ENCODE assay signal across 37 cellular contexts in the genomic region with DNA sequence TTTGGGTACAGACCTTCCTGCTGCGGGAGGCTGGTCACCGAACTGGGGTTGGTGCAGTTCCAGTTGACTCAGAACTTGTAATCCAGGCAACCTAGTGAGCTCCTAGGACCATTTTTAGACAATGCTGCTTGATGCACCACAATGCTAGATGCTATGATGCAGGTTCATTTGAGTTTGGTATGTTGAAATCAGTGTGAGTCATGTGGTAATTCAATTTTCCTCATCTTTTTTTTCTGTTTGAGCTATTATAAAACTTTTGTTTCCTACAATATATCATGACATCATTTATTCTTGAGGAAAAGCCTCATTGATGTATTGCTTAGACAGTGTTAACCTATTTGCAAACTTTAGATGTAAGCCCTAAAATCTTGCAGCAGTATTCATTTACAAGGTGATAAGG. TPM values are rescaled to one million over a fixed set of nuclear protein-coding genes. Genes with fewer than 3 reads are reported as not detected.
DNase-seq lines count a peak whose midpoint lies in the region; ATAC-seq, FAIRE-seq and TF ChIP-seq lines count a peak whose summit lies in the region.
"Had no signal": no experiment of that assay in that cellular context is flagged by ENCODE, and none has a peak within 500 bp of the region (broad histone marks: within the 10 kb centered on the region; RNA-seq: fewer than 3 reads in every experiment).

No MANE protein-coding gene starts in this region.

- H2AFZ ChIP-seq in mammary epithelial cell (ENCODE audit: low read depth, low read length), result no peak overlapping the region
- no peak overlapping the region for H2AFZ ChIP-seq in IMR-90 (replicated peaks; ENCODE audit: low read length, poor library complexity)
- H2AFZ ChIP-seq in osteoblast (ENCODE audit: low read length), result no peak overlapping the region
- H2AFZ ChIP-seq: hepatocyte had no signal

- no peaks in the 10 kb centered on the region for H3K27me3 ChIP-seq in mammary epithelial cell (ENCODE audit: insufficient read depth, low read length)
- H3K27me3 ChIP-seq in IMR-90 (ENCODE audit: control insufficient read depth, insufficient read depth, low read length), result peaks cover 4% of the 10 kb centered on the region; the same call in 1 of the 2 replicates
- H3K27me3 ChIP-seq in bronchial epithelial cell (ENCODE audit: control insufficient read depth, insufficient read depth, low read length), result peaks cover 2% of the 10 kb centered on the region
- H3K27me3 ChIP-seq in osteoblast (ENCODE audit: insufficient read depth, low read length), result peaks cover 15% of the 10 kb centered on the region
- H3K27me3 ChIP-seq: BLaER1 treated with 17β-estradiol and CSF1 and Interleukin-3, amounts not matched to agents 10 nM and 100 nM; hepatocyte; right atrium auricular region had no signal

- no peaks in the 10 kb centered on the region for H3K9me3 Mint-ChIP-seq in MCF 10A (ENCODE audit: unreplicated experiment)
- H3K9me3 Mint-ChIP-seq: activated T-helper 1 cell treated with anti-CD3 and anti-CD28 coated beads, Interleukin-12 subunit alpha, Interleukin-12 subunit beta, Interleukin-2, Interleukin-4 antibody, amounts not matched to agents 30 ng/mL and 10 ng/mL and 1 ng/mL, durations not matched to agents 14 hours and 24 hours and 36 hours; naive thymus-derived CD4-positive, alpha-beta T cell had no signal

- no peak for TF ChIP-seq RAD21 in IMR-90 (IDR thresholded peaks at IDR 0.05; ENCODE audit: low read length)

- no peak overlapping the region for H4K8ac ChIP-seq in IMR-90 (ENCODE audit: low read depth in 2 of 2, low read length in 2 of 2)

- H2AK9ac ChIP-seq in IMR-90 (replicated peaks; ENCODE audit: low read depth, low read length, poor library complexity), result no peak overlapping the region

- POLR2A ChIA-PET in MCF 10A (lab: Yijun Ruan, JAX) (interaction anchor here (0.9 to 1.2 kb wide), 2 partner anchors 42 to 348 kb away, joined by 3 to 4 read pairs; no protein-coding TSS in a partner anchor), IMR-90 (lab: Charles Lee; ENCODE audit: unreplicated experiment) (no interaction called here)

- H4K5ac ChIP-seq in IMR-90 (ENCODE audit: low read depth, low read length), result no peak overlapping the region

- peaks cover 53% of the 10 kb centered on the region for H3K27me3 Mint-ChIP-seq in MCF 10A (ENCODE audit: insufficient read depth, unreplicated experiment)

- no peaks in the 10 kb centered on the region for H3K36me3 Mint-ChIP-seq in MCF 10A (ENCODE audit: insufficient read depth, unreplicated experiment)
- H3K36me3 Mint-ChIP-seq: activated CD8-positive, alpha-beta memory T cell treated with anti-CD3 and anti-CD28 coated beads, Interleukin-2, amount 10 ng/mL, durations not matched to agents 7 days and 5 days; mesothelial cell of epicardium had no signal

- BruUV-seq in mammary epithelial cell (replicated peaks; lab: Mats Ljungman, UMichigan) (no TSS peak), MCF 10A (replicated peaks; lab: Mats Ljungman, UMichigan) (no TSS peak), IMR-90 (replicated peaks; lab: Mats Ljungman, UMichigan) (no TSS peak)

- dilution Hi-C loops in mammary epithelial cell (cut with HindIII; ENCODE audit: low sequenced_read_pairs), result no loop called here
- dilution Hi-C loops in IMR-90 (cut with HindIII; ENCODE audit: low sequenced_read_pairs, unreplicated experiment), result no loop called here

- H4K91ac ChIP-seq in IMR-90 (ENCODE audit: insufficient read depth, low read depth, low read length), result no peak overlapping the region

- no peak overlapping the region for H2BK5ac ChIP-seq in IMR-90 (ENCODE audit: low read depth, low read length, poor library complexity, severe bottlenecking)

- H3K27ac ChIP-seq in mammary epithelial cell (ENCODE audit: insufficient read depth, low read depth, low read length), result no peak overlapping the region
- no peak overlapping the region for H3K27ac ChIP-seq in IMR-90 (ENCODE audit: insufficient read depth, low read length)
- H3K27ac ChIP-seq in osteoblast (ENCODE audit: low read depth, low read length), result no peak overlapping the region
- H3K27ac ChIP-seq: BLaER1 treated with 17β-estradiol and CSF1 and Interleukin-3, amounts not matched to agents 10 nM and 100 nM; hepatocyte; HL-60; right atrium auricular region; tibial artery had no signal

- no peaks in the 10 kb centered on the region for H3K79me2 ChIP-seq in mammary epithelial cell (ENCODE audit: insufficient read depth, low read length)
- no peaks in the 10 kb centered on the region for H3K79me2 ChIP-seq in osteoblast (ENCODE audit: insufficient read depth, low read length)
- H3K79me2 ChIP-seq: hepatocyte had no signal

- DNase-seq in mammary epithelial cell (peak; percentile 20), MCF 10A (ENCODE audit: unreplicated experiment) (no peak), IMR-90 (peak; percentile 16), bronchial epithelial cell (ENCODE audit: low read depth) (peak; percentile 60), osteoblast (ENCODE audit: insufficient read length, low spot score, missing footprints) (peak; percentile 47), CD1c-positive myeloid dendritic cell (ENCODE audit: extremely low spot score) (no peak), NCI-H82 treated with DMSO at 0.1 percent for 48 hours (lab: John Stamatoyannopoulos, UW; ENCODE audit: unreplicated experiment) (no peak), NCI-H82 (lab: John Stamatoyannopoulos, UW) (no peak)
- DNase-seq: activated CD4-positive, CD25-positive, alpha-beta regulatory T cell treated with anti-CD3 and anti-CD28 coated beads, Interleukin-2, amount 50 U/mL, for 72 hours; activated CD8-positive, alpha-beta memory T cell treated with anti-CD3 and anti-CD28 coated beads, Interleukin-2, amount 10 ng/mL, durations not matched to agents 7 days and 5 days; activated naive CD4-positive, alpha-beta T cell treated with anti-CD3 and anti-CD28 coated beads, Interleukin-2, amount 50 U/mL, for 16 hours; aorta; Calu3; central memory CD4-positive, alpha-beta T cell; dermis blood vessel endothelial cell; DND-41; immature natural killer cell; left ventricle myocardium superior; MV-4-11; naive thymus-derived CD4-positive, alpha-beta T cell; NCI-H146; NCI-H510A; NK-92 treated with Interleukin-12 subunit alpha and Interleukin-12 subunit beta, amount 100 ng/mL, for 24 hours; nucleus accumbens; stimulated activated naive CD4-positive, alpha-beta T cell treated with Interleukin-2 at 50 U/mL for 16 hours; T-helper 1 cell; tibial artery had no signal

- H3K4me2 ChIP-seq in mammary epithelial cell (ENCODE audit: insufficient read depth, low read depth, low read length) (no peak overlapping the region), IMR-90 (ENCODE audit: low read depth, low read length) (no peak overlapping the region), osteoblast (ENCODE audit: insufficient read depth, low read length) (no peak overlapping the region)
- H3K4me2 ChIP-seq: BLaER1 treated with 17β-estradiol and CSF1 and Interleukin-3, amounts not matched to agents 10 nM and 100 nM; hepatocyte had no signal

- no peak overlapping the region for H3K23ac ChIP-seq in IMR-90 (ENCODE audit: low read depth, low read length)

- CTCF ChIA-PET in mammary epithelial cell (lab: Charles Lee; ENCODE audit: low non-redundant PET), result no interaction called here
- CTCF ChIA-PET in MCF 10A (lab: Yijun Ruan, JAX), result interaction anchor here (0.5 to 2.5 kb wide), 4 partner anchors 9 to 346 kb away, joined by 3 to 10 read pairs (median 6); no protein-coding TSS in a partner anchor
- CTCF ChIA-PET in IMR-90 (lab: Yijun Ruan, JAX), result no interaction called here

- H3K79me1 ChIP-seq in IMR-90 (ENCODE audit: low read depth in 1 of 2, low read length in 2 of 2), result no peaks in the 10 kb centered on the region

- no peak overlapping the region for H2BK15ac ChIP-seq in IMR-90 (ENCODE audit: low read depth, low read length)

- H3K9me1 ChIP-seq in IMR-90 (ENCODE audit: insufficient read depth, low read length), result no peaks in the 10 kb centered on the region

- H3K4me3 Mint-ChIP-seq in MCF 10A (ENCODE audit: unreplicated experiment), result no peak overlapping the region
- H3K4me3 Mint-ChIP-seq: activated CD8-positive, alpha-beta memory T cell treated with anti-CD3 and anti-CD28 coated beads, Interleukin-2, amount 10 ng/mL, durations not matched to agents 7 days and 5 days; activated T-helper 1 cell treated with anti-CD3 and anti-CD28 coated beads, Interleukin-12 subunit alpha, Interleukin-12 subunit beta, Interleukin-2, Interleukin-4 antibody, amounts not matched to agents 30 ng/mL and 10 ng/mL and 1 ng/mL, durations not matched to agents 14 hours and 24 hours and 36 hours; immature natural killer cell; mesothelial cell of epicardium; naive thymus-derived CD4-positive, alpha-beta T cell had no signal

- no peak overlapping the region for H3K18ac ChIP-seq in IMR-90 (ENCODE audit: low read depth, low read length)

- no peak overlapping the region for H3K4ac ChIP-seq in IMR-90 (ENCODE audit: low read depth, low read length)

- no peaks in the 10 kb centered on the region for H3K9me3 ChIP-seq in mammary epithelial cell (replicated peaks; ENCODE audit: insufficient read depth, low read length)
- H3K9me3 ChIP-seq in IMR-90 (ENCODE audit: control insufficient read depth, insufficient read depth, low read length), result no peaks in the 10 kb centered on the region
- no peaks in the 10 kb centered on the region for H3K9me3 ChIP-seq in osteoblast (ENCODE audit: low read depth, low read length)
- H3K9me3 ChIP-seq: BLaER1 treated with 17β-estradiol and CSF1 and Interleukin-3, amounts not matched to agents 10 nM and 100 nM; right atrium auricular region; tibial artery had no signal

- H3K9ac ChIP-seq in mammary epithelial cell (ENCODE audit: insufficient read depth, low read length) (no peak overlapping the region), IMR-90 (ENCODE audit: low read depth, low read length) (no peak overlapping the region)
- H3K9ac ChIP-seq: BLaER1 treated with 17β-estradiol and CSF1 and Interleukin-3, amounts not matched to agents 10 nM and 100 nM had no signal

- no peak overlapping the region for H2BK20ac ChIP-seq in IMR-90 (ENCODE audit: low read depth, low read length)

- no peak overlapping the region for H2BK120ac ChIP-seq in IMR-90 (ENCODE audit: low read depth, low read length)

- H3K4me1 ChIP-seq in mammary epithelial cell (ENCODE audit: insufficient read depth, low read length), result no peaks in the 10 kb centered on the region
- no peaks in the 10 kb centered on the region for H3K4me1 ChIP-seq in IMR-90 (ENCODE audit: control insufficient read depth, insufficient read depth, low read length)
- H3K4me1 ChIP-seq in osteoblast (ENCODE audit: insufficient read depth, low read length), result no peaks in the 10 kb centered on the region
- H3K4me1 ChIP-seq: BLaER1 treated with 17β-estradiol and CSF1 and Interleukin-3, amounts not matched to agents 10 nM and 100 nM; right atrium auricular region; tibial artery had no signal

- WGBS in mammary epithelial cell (ENCODE audit: low coverage, missing lambda C conversion rate), result 92% methylated on average over 2 of the region's 2 CpGs
- WGBS in IMR-90 (ENCODE audit: extremely low coverage in 2 of 2, insufficient read length in 1 of 2), 2 experiments, result no CpG with 5 or more reads among the region's 2 CpGs

- H4K20me1 ChIP-seq in mammary epithelial cell (ENCODE audit: insufficient read depth, low read length), result no peaks in the 10 kb centered on the region
- H4K20me1 ChIP-seq in IMR-90 (ENCODE audit: insufficient read depth, low read length), result no peaks in the 10 kb centered on the region
- no peaks in the 10 kb centered on the region for H4K20me1 ChIP-seq in osteoblast (ENCODE audit: insufficient read depth, low read length)
- H4K20me1 ChIP-seq: BLaER1 treated with 17β-estradiol and CSF1 and Interleukin-3, amounts not matched to agents 10 nM and 100 nM had no signal

- no peak overlapping the region for H3K4me3 ChIP-seq in mammary epithelial cell (replicated peaks in 1 of 3; ENCODE audit: insufficient read depth in 1 of 3, low read depth in 2 of 3, low read length in 3 of 3)
- H3K4me3 ChIP-seq in IMR-90 (ENCODE audit: insufficient read depth, low read depth, low read length), result no peak overlapping the region
- H3K4me3 ChIP-seq in bronchial epithelial cell (ENCODE audit: low read depth, low read length), result no peak overlapping the region
- no peak overlapping the region for H3K4me3 ChIP-seq in osteoblast (ENCODE audit: insufficient read depth, low read length)
- H3K4me3 ChIP-seq: BLaER1 treated with 17β-estradiol and CSF1 and Interleukin-3, amounts not matched to agents 10 nM and 100 nM; hepatocyte; right atrium auricular region; tibial artery had no signal

- H3K36me3 ChIP-seq in mammary epithelial cell (ENCODE audit: insufficient read depth, low read length), result no peaks in the 10 kb centered on the region
- no peaks in the 10 kb centered on the region for H3K36me3 ChIP-seq in IMR-90 (ENCODE audit: control insufficient read depth, insufficient read depth, low read length)
- H3K36me3 ChIP-seq in bronchial epithelial cell (ENCODE audit: control insufficient read depth, insufficient read depth, low read length), result no peaks in the 10 kb centered on the region
- H3K36me3 ChIP-seq in osteoblast (ENCODE audit: insufficient read depth, low read length), result no peaks in the 10 kb centered on the region
- H3K36me3 ChIP-seq: BLaER1 treated with 17β-estradiol and CSF1 and Interleukin-3, amounts not matched to agents 10 nM and 100 nM; right atrium auricular region; tibial artery had no signal

- H3K56ac ChIP-seq in IMR-90 (ENCODE audit: extremely low read depth, insufficient read depth, low read length), result no peak overlapping the region

- H3K27ac Mint-ChIP-seq in MCF 10A (ENCODE audit: low read depth, unreplicated experiment), result no peak overlapping the region
- H3K27ac Mint-ChIP-seq: activated CD8-positive, alpha-beta memory T cell treated with anti-CD3 and anti-CD28 coated beads, Interleukin-2, amount 10 ng/mL, durations not matched to agents 7 days and 5 days; activated T-helper 1 cell treated with anti-CD3 and anti-CD28 coated beads, Interleukin-12 subunit alpha, Interleukin-12 subunit beta, Interleukin-2, Interleukin-4 antibody, amounts not matched to agents 30 ng/mL and 10 ng/mL and 1 ng/mL, durations not matched to agents 14 hours and 24 hours and 36 hours; immature natural killer cell; mesothelial cell of epicardium; naive thymus-derived CD4-positive, alpha-beta T cell had no signal

- no peak overlapping the region for H2AK5ac ChIP-seq in IMR-90 (ENCODE audit: low read depth, low read length)

- FAIRE-seq in bronchial epithelial cell (lab: Jason Lieb, UNC), result peak; percentile 76
- FAIRE-seq: endometrium, GM12891, TTC549 had no signal

- intact Hi-C loops in mammary epithelial cell (cut with micrococcal nuclease) (no loop called here), MCF 10A (cut with micrococcal nuclease) (no loop called here), IMR-90 (cut with micrococcal nuclease) (no loop called here)

- no peak for ATAC-seq in IMR-90 (ENCODE audit: low read depth)
- ATAC-seq: activated CD8-positive, alpha-beta memory T cell treated with anti-CD3 and anti-CD28 coated beads, Interleukin-2, amount 10 ng/mL, durations not matched to agents 7 days and 5 days; left ventricle myocardium superior; naive thymus-derived CD4-positive, alpha-beta T cell; Panc1 had no signal

- TF ChIP-seq CTCF in mammary epithelial cell (conservative IDR thresholded peaks at IDR 0.05 in 1 of 2, IDR thresholded peaks at IDR 0.05 in 1 of 2; ENCODE audit: extremely low read depth in 1 of 2, insufficient read depth in 1 of 2, low read depth in 1 of 2, low read length in 2 of 2), result no peak
- no peak for TF ChIP-seq CTCF in MCF 10A (IDR thresholded peaks at IDR 0.05; ENCODE audit: unreplicated experiment)
- TF ChIP-seq CTCF in IMR-90 (conservative IDR thresholded peaks at IDR 0.05; ENCODE audit: low read depth, low read length), result no peak
- TF ChIP-seq CTCF in bronchial epithelial cell (IDR thresholded peaks at IDR 0.05; ENCODE audit: insufficient read depth, low read length, severe bottlenecking), result no peak
- TF ChIP-seq CTCF in osteoblast (IDR thresholded peaks at IDR 0.05; ENCODE audit: extremely low read depth, low read depth, low read length), result no peak

- H3K4me1 Mint-ChIP-seq in MCF 10A (ENCODE audit: insufficient read depth, unreplicated experiment), result no peaks in the 10 kb centered on the region
- H3K4me1 Mint-ChIP-seq: activated CD8-positive, alpha-beta memory T cell treated with anti-CD3 and anti-CD28 coated beads, Interleukin-2, amount 10 ng/mL, durations not matched to agents 7 days and 5 days; immature natural killer cell had no signal

- no peak overlapping the region for H3K14ac ChIP-seq in IMR-90 (replicated peaks; ENCODE audit: low read depth, low read length)

- in situ Hi-C loops in mammary epithelial cell (cut with MboI; ENCODE audit: low sequenced_read_pairs in 2 of 2) (no loop called here), IMR-90 (cut with MboI; ENCODE audit: low sequenced_read_pairs) (loop anchor here (25.0 kb wide), 1 partner anchor 756 kb away; no protein-coding TSS in a partner anchor)

- TF ChIP-seq POLR2A in IMR-90 (IDR thresholded peaks at IDR 0.05; ENCODE audit: low read depth, low read length), result no peak

RNA-seq across cellular contexts. Expression of a gene that starts 40.9 kb away (rescaled TPM):
- total RNA-seq in mammary epithelial cell (100 to 1,000 TPM; 151 to 173 TPM), MCF 10A (2022) (153 and 178 TPM in 2 replicates), IMR-90 (2012; rRNA removed) (58.8 and 107 TPM in 2 replicates), bronchial epithelial cell (90.6 and 118 TPM in 2 replicates), osteoblast (117 and 127 TPM in 2 replicates)
- polyA plus RNA-seq in mammary epithelial cell (94.0 TPM), IMR-90 (2012; rRNA removed) (89.6 and 94.4 TPM in 2 replicates)
- polyA minus RNA-seq in mammary epithelial cell, result 116 TPM
- polyA plus RNA-seq in IMR-90 (2012; cell fraction: cytosol; rRNA removed), result 13.3 and 19.2 TPM in 2 replicates
- 2.9 and 20.3 TPM in 2 replicates for polyA plus RNA-seq in IMR-90 (2012; cell fraction: nucleus; rRNA removed; ENCODE audit: low replicate concordance)

Comparison
In these comparisons a context has a peak if more than half of its experiments do, and no peak if none do; other contexts are left out.
1. DNase-seq: peak in mammary epithelial cell (single experiment), IMR-90 (single experiment), bronchial epithelial cell (single experiment) and osteoblast (single experiment); none in MCF 10A (single experiment), CD1c-positive myeloid dendritic cell (single experiment), NCI-H82 treated with DMSO at 0.1 percent for 48 hours (single experiment) and NCI-H82 (single experiment).